Comparison of ENCODE assay signal across 2 cellular contexts in the genomic region with DNA sequence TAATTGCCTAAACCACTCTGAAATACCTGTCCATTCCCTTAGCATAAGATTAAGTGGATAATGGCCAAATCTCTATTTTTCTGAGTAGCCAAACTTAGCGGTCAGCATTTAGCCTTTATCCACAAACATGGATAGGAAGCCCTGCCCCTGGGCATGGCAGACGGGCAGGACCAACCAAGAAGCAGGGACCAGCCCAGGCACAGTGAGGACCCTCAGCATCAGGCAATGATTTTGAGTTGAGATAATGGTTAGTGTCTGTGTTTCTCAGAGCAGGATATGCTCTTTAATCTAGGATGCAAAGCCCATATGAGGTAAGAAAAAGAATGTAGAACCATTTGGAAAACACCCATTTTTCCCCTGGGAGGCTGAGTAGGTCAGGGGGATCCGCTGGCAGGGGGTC.
TF ChIP-seq lines count a peak whose summit lies in the region.

No MANE protein-coding gene starts in this region.

TF ChIP-seq in GM23338, 12 proteins besides CTCF, POLR2A, EP300 and RAD21:
- no peak for TF ChIP-seq ZNF114 (CRISPR knock-in tag; IDR thresholded peaks at IDR 0.05)
- no peak for TF ChIP-seq EZH2 (IDR thresholded peaks at IDR 0.05; ENCODE audit: low read depth, unreplicated experiment)
- TF ChIP-seq JUNB (IDR thresholded peaks at IDR 0.05; ENCODE audit: unreplicated experiment) = no peak
- no peak for TF ChIP-seq STAT1 (IDR thresholded peaks at IDR 0.05; ENCODE audit: unreplicated experiment)

TF ChIP-seq in H1, 55 proteins besides CTCF, POLR2A, EP300 and RAD21:
- no peak for TF ChIP-seq CBX8 (IDR thresholded peaks at IDR 0.05; ENCODE audit: borderline replicate concordance, low read depth, low read length)
- TF ChIP-seq JUN (IDR thresholded peaks at IDR 0.05; ENCODE audit: low read depth, low read length) = no peak
- TF ChIP-seq RNF2 (IDR thresholded peaks at IDR 0.05; ENCODE audit: borderline replicate concordance, low read depth, low read length, missing control alignments, poor library complexity, severe bottlenecking) = no peak
- TF ChIP-seq SIN3A (conservative IDR thresholded peaks at IDR 0.05 in 1 of 2, IDR thresholded peaks at IDR 0.05 in 1 of 2; ENCODE audit: low read depth in 1 of 2, low read length in 2 of 2) = no peak
- no peak for TF ChIP-seq JUND (IDR thresholded peaks at IDR 0.05; ENCODE audit: low read length)
- no peak for TF ChIP-seq TBP (IDR thresholded peaks at IDR 0.05; ENCODE audit: low read depth, low read length)
- TF ChIP-seq RXRA (IDR thresholded peaks at IDR 0.05; ENCODE audit: insufficient read depth, low read depth, low read length) = no peak
- TF ChIP-seq SP1 (IDR thresholded peaks at IDR 0.05; ENCODE audit: low read depth, low read length) = no peak
- TF ChIP-seq CEBPB (IDR thresholded peaks at IDR 0.05; ENCODE audit: low read depth, low read length) = no peak
- TF ChIP-seq SP4 (IDR thresholded peaks at IDR 0.05; ENCODE audit: low read length) = no peak
- TF ChIP-seq GTF2F1 (IDR thresholded peaks at IDR 0.05; ENCODE audit: borderline replicate concordance, low read depth, low read length) = no peak
- no peak for TF ChIP-seq SIX5 (IDR thresholded peaks at IDR 0.05; ENCODE audit: low read depth, low read length)
